8 cellular contexts compared by ENCODE assay signal in genomic region chr1:153633161-153633746, GRCh38. TPM values are rescaled to one million over a fixed set of nuclear protein-coding genes. Genes with fewer than 3 reads are reported as not detected.
DNase-seq lines count a peak whose midpoint lies in the region; ATAC-seq and TF ChIP-seq lines count a peak whose summit lies in the region.

No MANE protein-coding gene starts in this region.

- peaks cover 32% of the 10 kb centered on the region for H3K4me1 Mint-ChIP-seq in progenitor cell of endocrine pancreas (ENCODE audit: low read depth)

- intact Hi-C loops in Panc1 (cut with micrococcal nuclease; ENCODE audit: unreplicated experiment), result no loop called here

- peak overlapping the region; percentile 75 to 93 for H3K4me3 ChIP-seq in Panc1 (ENCODE audit: low read depth in 2 of 2, low read length in 2 of 2)
- peak overlapping the region; percentile 99 for H3K4me3 ChIP-seq in fibroblast of mammary gland (ENCODE audit: control insufficient read depth, low read depth, low read length)

- POLR2A ChIA-PET in Panc1 (lab: Charles Lee), result interaction anchor here (1.0 to 1.6 kb wide), 3 partner anchors 10 to 113 kb away, joined by 3 to 5 read pairs (median 4); no protein-coding TSS in a partner anchor

- CTCF ChIA-PET in Panc1 (lab: Charles Lee), result interaction anchor here (1.2 to 1.6 kb wide), 3 partner anchors 61 to 123 kb away, joined by 5 to 7 read pairs (median 6); no protein-coding TSS in a partner anchor

- peaks cover 18% of the 10 kb centered on the region for H3K36me3 ChIP-seq in Panc1 (ENCODE audit: control insufficient read depth, insufficient read depth, low read length)

- peak overlapping the region; percentile 100 for H3K27ac Mint-ChIP-seq in progenitor cell of endocrine pancreas

- no TSS peak for BruUV-seq in Panc1 (replicated peaks; lab: Mats Ljungman, UMichigan)

- H3K27me3 ChIP-seq in Panc1 (ENCODE audit: control insufficient read depth, insufficient read depth, low read length) (no peaks in the 10 kb centered on the region), foreskin keratinocyte (no peaks in the 10 kb centered on the region)

- peak overlapping the region; percentile 99 for H3K4me3 Mint-ChIP-seq in progenitor cell of endocrine pancreas (ENCODE audit: low read depth)

- in situ Hi-C loops in Panc1 (cut with HindIII; ENCODE audit: low pct_unique_long_range_greater_than_20kb, low sequenced_read_pairs), result no loop called here

- H3K4me1 ChIP-seq in Panc1 (ENCODE audit: control insufficient read depth, insufficient read depth, low read length) (peaks cover 24% of the 10 kb centered on the region), foreskin keratinocyte (peaks cover 4% of the 10 kb centered on the region)

- no peaks in the 10 kb centered on the region for H3K9me3 ChIP-seq in Panc1 (ENCODE audit: control insufficient read depth, insufficient read depth, low read depth, low read length)

- peaks cover 4% of the 10 kb centered on the region for H3K9me3 Mint-ChIP-seq in progenitor cell of endocrine pancreas (ENCODE audit: low read depth)

- H3K27ac ChIP-seq in Panc1 (ENCODE audit: low read length) (peak overlapping the region; percentile 92), foreskin keratinocyte (no peak overlapping the region)

- H3K27me3 Mint-ChIP-seq in progenitor cell of endocrine pancreas, result no peaks in the 10 kb centered on the region

- ATAC-seq in GM21447 (IDR thresholded peaks at IDR 0.05; ENCODE audit: unreplicated experiment) (peak; percentile 3), Panc1 (peak; percentile 23), foreskin keratinocyte (no peak)

- DNase-seq in Panc1 (ENCODE audit: low read depth, low spot score), result no peak
- DNase-seq in fibroblast of mammary gland (ENCODE audit: low read depth), result no peak
- DNase-seq in progenitor cell of endocrine pancreas (ENCODE audit: low spot score, unreplicated experiment), result no peak
- no peak for DNase-seq in medulla oblongata (ENCODE audit: extremely low spot score)
- DNase-seq in dermis blood vessel endothelial cell, result no peak
- DNase-seq in NCI-H187 (lab: John Stamatoyannopoulos, UW), result no peak
- DNase-seq in foreskin keratinocyte, result no peak

- TF ChIP-seq CTCF in Panc1 (IDR thresholded peaks at IDR 0.05), result no peak
- no peak for TF ChIP-seq CTCF in fibroblast of mammary gland (conservative IDR thresholded peaks at IDR 0.05; ENCODE audit: control insufficient read depth, insufficient read depth, low read depth, low read length)
- TF ChIP-seq CTCF in progenitor cell of endocrine pancreas (IDR thresholded peaks at IDR 0.05; ENCODE audit: unreplicated experiment), result no peak
- TF ChIP-seq CTCF in foreskin keratinocyte (conservative IDR thresholded peaks at IDR 0.05), result no peak

- H3K36me3 Mint-ChIP-seq in progenitor cell of endocrine pancreas (ENCODE audit: insufficient read depth), result peaks cover 14% of the 10 kb centered on the region

RNA-seq across cellular contexts. Expression of gene CHTOP, which starts 0.6 kb away (rescaled TPM):
- total RNA-seq in Panc1 (2021; ENCODE audit: unreplicated experiment) (87.0 TPM), progenitor cell of endocrine pancreas (128 and 129 TPM in 2 replicates), dermis blood vessel endothelial cell (21.1 and 25.9 TPM in 2 replicates), foreskin keratinocyte (53.9 and 62.0 TPM in 2 replicates)
- 94.2 TPM for polyA plus RNA-seq in Panc1 (2012; ENCODE audit: insufficient read length)
- 70.7 and 82.0 TPM in 2 replicates for polyA plus RNA-seq in foreskin keratinocyte

RNA-seq across cellular contexts. Expression of gene S100A1, which starts 5.0 kb away (rescaled TPM):
- total RNA-seq in Panc1 (2021; ENCODE audit: unreplicated experiment) (2.9 TPM), progenitor cell of endocrine pancreas (0.80 TPM in 1 of 2 replicates, not detected in the other), dermis blood vessel endothelial cell (not detected in 2 replicates), foreskin keratinocyte (not detected in 2 replicates)
- polyA plus RNA-seq in Panc1 (2012; ENCODE audit: insufficient read length), result 8.0 TPM
- polyA plus RNA-seq in foreskin keratinocyte, result 0.22 TPM in 1 of 2 replicates, not detected in the other

RNA-seq across cellular contexts. Expression of gene S100A13, which starts 5.9 kb away (rescaled TPM):
- total RNA-seq in Panc1 (2021; ENCODE audit: unreplicated experiment) (111 TPM), progenitor cell of endocrine pancreas (63.6 and 67.5 TPM in 2 replicates), dermis blood vessel endothelial cell (39.0 and 91.7 TPM in 2 replicates), foreskin keratinocyte (162 and 167 TPM in 2 replicates)
- 218 TPM for polyA plus RNA-seq in Panc1 (2012; ENCODE audit: insufficient read length)
- 253 and 268 TPM in 2 replicates for polyA plus RNA-seq in foreskin keratinocyte

RNA-seq across cellular contexts. Expression of gene S100A14, which starts 17.1 kb away (rescaled TPM):
- 0.57 TPM for total RNA-seq in Panc1 (2021; ENCODE audit: unreplicated experiment)
- polyA plus RNA-seq in Panc1 (2012; ENCODE audit: insufficient read length), result not detected
- total RNA-seq in progenitor cell of endocrine pancreas, result 1.4 and 2.8 TPM in 2 replicates
- total RNA-seq in dermis blood vessel endothelial cell, result 0.42 and 0.68 TPM in 2 replicates
- 1,158 and 1,223 TPM in 2 replicates for total RNA-seq in foreskin keratinocyte
- polyA plus RNA-seq in foreskin keratinocyte, result 2,222 and 2,480 TPM in 2 replicates

RNA-seq across cellular contexts. Expression of gene S100A16, which starts 20.3 kb away (rescaled TPM):
- total RNA-seq in Panc1 (2021; ENCODE audit: unreplicated experiment), result 61.6 TPM
- polyA plus RNA-seq in Panc1 (2012; ENCODE audit: insufficient read length), result 95.0 TPM
- 46.8 and 50.2 TPM in 2 replicates for total RNA-seq in progenitor cell of endocrine pancreas
- total RNA-seq in dermis blood vessel endothelial cell, result 581 and 601 TPM in 2 replicates
- 1,000 and 1,238 TPM in 2 replicates for total RNA-seq in foreskin keratinocyte
- 1,700 and 1,899 TPM in 2 replicates for polyA plus RNA-seq in foreskin keratinocyte
